Comparison of ENCODE assay signal across 14 cellular contexts in genomic region chr16:77574867-77575619, GRCh38.
DNase-seq lines count a peak whose midpoint lies in the region; ATAC-seq and TF ChIP-seq lines count a peak whose summit lies in the region.
"Had no signal": no experiment of that assay in that cellular context is flagged by ENCODE, and none has a peak within 500 bp of the region (broad histone marks: within the 10 kb centered on the region; RNA-seq: fewer than 3 reads in every experiment).

No MANE protein-coding gene starts in this region.

- DNase-seq in adipocyte (ENCODE audit: low read depth) (no peak), fibroblast of mammary gland (ENCODE audit: low read depth) (peak; percentile 73), left lobe of liver (ENCODE audit: low spot score) (no peak), renal cortical epithelial cell (ENCODE audit: low read depth) (peak; percentile 78), NCI-H2029 (lab: John Stamatoyannopoulos, UW) (no peak)
- DNase-seq: activated CD4-positive, alpha-beta T cell treated with anti-CD3 and anti-CD28 coated beads, Interleukin-2, amount 50 U/mL, for 1 hour; activated T-cell treated with anti-CD3 and anti-CD28 coated beads for 4 hours; MG63; naive B cell; NCI-H187 treated with DMSO at 0.1 percent for 48 hours; stomach had no signal

- H3K9me3 ChIP-seq in adipocyte (ENCODE audit: control insufficient read depth, low read length), result peaks cover 7% of the 10 kb centered on the region
- H3K9me3 ChIP-seq: MG63, stomach had no signal

- no peaks in the 10 kb centered on the region for H3K27me3 ChIP-seq in adipocyte (replicated peaks; ENCODE audit: control insufficient read depth, insufficient read depth, low read length)
- H3K27me3 ChIP-seq: MG63 had no signal

- no peak for TF ChIP-seq CTCF in fibroblast of mammary gland (conservative IDR thresholded peaks at IDR 0.05; ENCODE audit: control insufficient read depth, insufficient read depth, low read depth, low read length)

- peaks cover 22% of the 10 kb centered on the region for H3K4me1 ChIP-seq in adipocyte (ENCODE audit: control insufficient read depth, insufficient read depth, low read length)
- H3K4me1 ChIP-seq: stomach had no signal

- H3K4me3 ChIP-seq in adipocyte (ENCODE audit: low read length) (peak overlapping the region; percentile 25), fibroblast of mammary gland (ENCODE audit: control insufficient read depth, low read depth, low read length) (no peak overlapping the region)
- H3K4me3 ChIP-seq: MG63, stomach had no signal

- H3K9ac ChIP-seq in adipocyte (ENCODE audit: low read length), result peak overlapping the region; percentile 35

- peak; percentile 49 for ATAC-seq in left lobe of liver
- no peak for ATAC-seq in HG03354 (IDR thresholded peaks at IDR 0.05; ENCODE audit: poor library complexity, severe bottlenecking, unreplicated experiment)
- ATAC-seq in GM18858 (IDR thresholded peaks at IDR 0.05; ENCODE audit: unreplicated experiment), result no peak
- ATAC-seq in HG03135 (IDR thresholded peaks at IDR 0.05; ENCODE audit: unreplicated experiment), result no peak

- no peaks in the 10 kb centered on the region for H3K36me3 ChIP-seq in adipocyte (ENCODE audit: control insufficient read depth, insufficient read depth, low read length, severe bottlenecking)
- H3K36me3 ChIP-seq: MG63, stomach had no signal

Comparison
In these comparisons a context has a peak if more than half of its experiments do, and no peak if none do; other contexts are left out.
1. DNase-seq: peak in fibroblast of mammary gland (single experiment) and renal cortical epithelial cell (single experiment); none in adipocyte (single experiment), left lobe of liver (single experiment) and NCI-H2029 (single experiment).